In the genomic region with DNA sequence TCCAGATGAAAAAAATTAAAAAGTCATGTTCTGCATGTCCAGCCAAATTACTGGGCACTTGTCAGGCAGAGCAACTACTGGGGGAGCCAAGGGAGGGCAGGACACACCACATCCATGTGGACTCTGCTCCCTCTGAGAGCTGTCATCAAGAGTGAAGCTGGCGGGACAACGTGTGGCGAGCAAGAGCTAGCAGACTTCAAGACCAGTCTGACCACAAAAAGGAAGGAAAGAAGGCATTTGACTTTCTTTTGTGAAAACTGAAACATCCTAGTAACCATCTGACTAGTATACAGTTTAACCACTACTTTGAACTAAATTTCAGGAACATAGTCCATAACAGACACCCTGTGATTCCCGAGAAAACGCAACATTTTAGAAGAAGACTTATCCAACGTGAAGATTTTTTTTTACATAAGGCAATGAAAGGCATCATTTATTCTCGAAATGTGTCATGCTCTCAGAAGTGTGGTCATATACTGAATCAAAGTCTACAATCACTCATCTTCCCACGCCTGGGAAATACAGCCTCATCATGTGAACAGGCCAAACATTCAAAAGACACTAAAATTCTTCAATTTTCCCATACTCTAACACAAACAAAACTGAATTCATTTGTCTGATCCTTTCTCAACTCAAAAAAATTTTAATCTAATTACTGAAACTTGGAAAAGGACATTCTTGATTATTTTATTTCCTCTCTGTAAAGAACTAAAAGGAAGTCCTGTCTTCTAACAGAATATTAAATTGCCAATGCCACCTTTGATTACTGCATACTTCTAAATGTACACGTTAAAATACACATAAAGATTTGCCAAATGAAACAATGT, we compare ENCODE assay signal across 8 cellular contexts. TPM values are rescaled to one million over a fixed set of nuclear protein-coding genes. Genes with fewer than 3 reads are reported as not detected.
A peak's percentile ranks its signal among the peaks of the same experiment; 100 is the strongest.
DNase-seq lines count a peak whose midpoint lies in the region; ATAC-seq, FAIRE-seq and TF ChIP-seq lines count a peak whose summit lies in the region.

No MANE protein-coding gene starts in this region.

- peak in 1 of 7 experiments; percentile 25 for DNase-seq in CD8-positive, alpha-beta T cell
- peak; percentile 31 for DNase-seq in activated T-cell treated with anti-CD3 and anti-CD28 coated beads, Interleukin-2, amount 50 U/mL, for 4 hours
- DNase-seq in HepG2 (ENCODE audit: low spot score) = peak; percentile 36
- DNase-seq in effector CD8-positive, alpha-beta T cell (lab: John Stamatoyannopoulos, UW) = no peak
- DNase-seq in NCI-H2081 (lab: John Stamatoyannopoulos, UW) = no peak
- no peak for DNase-seq in retina

- H3K4me1 Mint-ChIP-seq in CD8-positive, alpha-beta T cell (ENCODE audit: low read depth) = peaks cover 38% of the 10 kb centered on the region
- peaks cover 50% of the 10 kb centered on the region for H3K4me1 Mint-ChIP-seq in activated T-cell treated with anti-CD3 and anti-CD28 coated beads, Interleukin-2, amount 50 U/mL, for 4 hours (ENCODE audit: low read depth)

- H3K4me3 ChIP-seq in CD8-positive, alpha-beta T cell (ENCODE audit: low read depth, low read length) = no peak overlapping the region
- no peak overlapping the region for H3K4me3 ChIP-seq in HepG2 (replicated peaks in 1 of 3; ENCODE audit: insufficient read depth in 1 of 3, low read depth in 2 of 3, low read length in 3 of 3)

- H2AFZ ChIP-seq in HepG2 (ENCODE audit: low read length) = no peak overlapping the region

- 46% methylated on average over 9 of the region's 9 CpGs for WGBS in HepG2 (ENCODE audit: low lambda C conversion rate)

- no peak for TF ChIP-seq RAD21 in HepG2 (CRISPR knock-in tag; IDR thresholded peaks at IDR 0.05)

- no TSS peak for BruUV-seq in HepG2 (replicated peaks; lab: Mats Ljungman, UMichigan)

- H3K36me3 Mint-ChIP-seq in CD8-positive, alpha-beta T cell = no peaks in the 10 kb centered on the region
- no peaks in the 10 kb centered on the region for H3K36me3 Mint-ChIP-seq in activated T-cell treated with anti-CD3 and anti-CD28 coated beads, Interleukin-2, amount 50 U/mL, for 4 hours (ENCODE audit: insufficient read depth)

- FAIRE-seq in HepG2 (lab: Jason Lieb, UNC) = peak; percentile 18

- H3K4me2 ChIP-seq in HepG2 (ENCODE audit: low read depth, low read length) = no peak overlapping the region

- ATAC-seq in CD8-positive, alpha-beta T cell = no peak
- ATAC-seq in GM19372 (IDR thresholded peaks at IDR 0.05; ENCODE audit: low read depth, unreplicated experiment) = peak; percentile 68
- ATAC-seq in HG03439 (IDR thresholded peaks at IDR 0.05; ENCODE audit: unreplicated experiment) = peak; percentile 82
- peak; percentile 94 to 96 for ATAC-seq in activated T-cell treated with anti-CD3 and anti-CD28 coated beads, Interleukin-2, amount 50 U/mL, for 4 hours
- ATAC-seq in HepG2 = peak; percentile 88

- CTCF ChIA-PET in CD8-positive, alpha-beta T cell (lab: Charles Lee) = no interaction called here
- CTCF ChIA-PET in HepG2 (lab: Yijun Ruan, JAX; ENCODE audit: low intra/inter-chr PET ratio, low total read pairs) = no interaction called here

- no peaks in the 10 kb centered on the region for H3K9me3 ChIP-seq in CD8-positive, alpha-beta T cell (ENCODE audit: low read length)
- H3K9me3 ChIP-seq in HepG2 (ENCODE audit: low read length) = no peaks in the 10 kb centered on the region

- H3K27me3 ChIP-seq in CD8-positive, alpha-beta T cell (ENCODE audit: insufficient read depth, low read length) = no peaks in the 10 kb centered on the region
- H3K27me3 ChIP-seq in HepG2 (ENCODE audit: control insufficient read depth in 1 of 2, insufficient read depth in 2 of 2, low read length in 2 of 2) = peaks cover 0 to 8% of the 10 kb centered on the region in 2 experiments; a peak in 1 of 5 replicates

- intact Hi-C loops in CD8-positive, alpha-beta T cell (cut with DNase I, micrococcal nuclease) = no loop called here
- intact Hi-C loops in HepG2 (cut with micrococcal nuclease; ENCODE audit: unreplicated experiment) = no loop called here

- no peak overlapping the region for H3K27ac ChIP-seq in CD8-positive, alpha-beta T cell (ENCODE audit: low read depth, low read length)
- no peak overlapping the region for H3K27ac ChIP-seq in HepG2 (ENCODE audit: extremely low read length, insufficient read depth, low read length)

- no peaks in the 10 kb centered on the region for H3K9me3 Mint-ChIP-seq in CD8-positive, alpha-beta T cell
- H3K9me3 Mint-ChIP-seq in activated T-cell treated with anti-CD3 and anti-CD28 coated beads, Interleukin-2, amount 50 U/mL, for 4 hours = no peaks in the 10 kb centered on the region

- POLR2A ChIA-PET in CD8-positive, alpha-beta T cell (lab: Charles Lee) = interaction anchor here (1.5 kb wide), 1 partner anchor 9 kb away, joined by 3 read pairs; no protein-coding TSS in a partner anchor
- POLR2A ChIA-PET in HepG2 (lab: Yijun Ruan, JAX) = no interaction called here

- TF ChIP-seq POLR2A in HepG2 (IDR thresholded peaks at IDR 0.05; ENCODE audit: insufficient read depth in 1 of 2, low read depth in 2 of 2, low read length in 2 of 2) = no peak

- no peak for TF ChIP-seq EP300 in HepG2 (IDR thresholded peaks at IDR 0.05; ENCODE audit: low read depth in 2 of 2, low read length in 2 of 2)
- TF ChIP-seq EP300 in HepG2 (CRISPR knock-in tag; IDR thresholded peaks at IDR 0.05; ENCODE audit: borderline replicate concordance) = no peak

- H3K4me3 Mint-ChIP-seq in CD8-positive, alpha-beta T cell = no peak overlapping the region
- peak overlapping the region; percentile 14 for H3K4me3 Mint-ChIP-seq in activated T-cell treated with anti-CD3 and anti-CD28 coated beads, Interleukin-2, amount 50 U/mL, for 4 hours

- no peaks in the 10 kb centered on the region for H3K27me3 Mint-ChIP-seq in CD8-positive, alpha-beta T cell (ENCODE audit: low read depth)
- no peaks in the 10 kb centered on the region for H3K27me3 Mint-ChIP-seq in activated T-cell treated with anti-CD3 and anti-CD28 coated beads, Interleukin-2, amount 50 U/mL, for 4 hours (ENCODE audit: low read depth)

- no peaks in the 10 kb centered on the region for H3K4me1 ChIP-seq in CD8-positive, alpha-beta T cell (ENCODE audit: insufficient read depth, low read length)
- H3K4me1 ChIP-seq in HepG2 (ENCODE audit: insufficient read depth, low read length) = peaks cover 46% of the 10 kb centered on the region

- no peaks in the 10 kb centered on the region for H3K79me2 ChIP-seq in HepG2 (ENCODE audit: insufficient read depth, low read length)

- peak overlapping the region; percentile 13 for H3K27ac Mint-ChIP-seq in CD8-positive, alpha-beta T cell

- TF ChIP-seq CTCF in CD8-positive, alpha-beta T cell (IDR thresholded peaks at IDR 0.05) = no peak
- TF ChIP-seq CTCF in HepG2 (CRISPR knock-in tag; IDR thresholded peaks at IDR 0.05) = no peak; the same call in 1 of the 2 replicates

- no peak overlapping the region for H3K9ac ChIP-seq in HepG2 (ENCODE audit: insufficient read depth, low read depth, low read length)

- no peaks in the 10 kb centered on the region for H3K36me3 ChIP-seq in CD8-positive, alpha-beta T cell (ENCODE audit: insufficient read depth, low read length)
- no peaks in the 10 kb centered on the region for H3K36me3 ChIP-seq in HepG2 (replicated peaks in 1 of 2; ENCODE audit: control insufficient read depth in 1 of 2, insufficient read depth in 2 of 2, low read length in 2 of 2)

- peaks cover 5% of the 10 kb centered on the region; the same call in 1 of the 2 replicates for H4K20me1 ChIP-seq in HepG2 (ENCODE audit: insufficient read depth, low read length)

- in situ Hi-C loops in HepG2 (cut with HindIII; ENCODE audit: extremely low pct_ligation_motif_present, low pct_unique_long_range_greater_than_20kb) = no loop called here

TF ChIP-seq in HepG2, 621 proteins besides CTCF, POLR2A, EP300 and RAD21 (continues in another document):
- TF ChIP-seq ZNF354B (CRISPR knock-in tag; IDR thresholded peaks at IDR 0.05) = no peak
- TF ChIP-seq, protein P1, sequence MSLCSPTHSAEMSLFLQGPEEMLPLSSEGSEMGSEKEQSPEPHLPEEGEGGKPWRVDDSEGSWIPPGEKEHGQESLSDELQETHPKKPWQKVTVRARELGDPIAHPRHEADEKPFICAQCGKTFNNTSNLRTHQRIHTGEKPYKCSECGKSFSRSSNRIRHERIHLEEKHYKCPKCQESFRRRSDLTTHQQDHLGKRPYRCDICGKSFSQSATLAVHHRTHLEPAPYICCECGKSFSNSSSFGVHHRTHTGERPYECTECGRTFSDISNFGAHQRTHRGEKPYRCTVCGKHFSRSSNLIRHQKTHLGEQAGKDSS (CRISPR knock-in tag; IDR thresholded peaks at IDR 0.05; ENCODE audit: borderline replicate concordance, low read depth) = no peak
- TF ChIP-seq KMT2B (CRISPR knock-in tag; IDR thresholded peaks at IDR 0.05) = no peak

RNA-seq across cellular contexts. Expression of a gene that starts 15.5 kb away (rescaled TPM):
- 10 to 100 TPM; 12.1 to 14.9 TPM for total RNA-seq in CD8-positive, alpha-beta T cell
- total RNA-seq in activated T-cell treated with anti-CD3 and anti-CD28 coated beads, Interleukin-2, amount 50 U/mL, for 4 hours = 1 to 10 TPM; 3.6 to 9.9 (median 4.6) TPM
- total RNA-seq in HepG2 (2016; rRNA removed; fragmentation: Illumina TruSeq; extraction: Trizol) = 2.8 and 3.8 TPM in 2 replicates
- total RNA-seq in HepG2 (2016; cell fraction: cytosol; rRNA removed; fragmentation: Illumina TruSeq; extraction: Trizol; ENCODE audit: low read depth) = 1.0 and 1.1 TPM in 2 replicates
- total RNA-seq in HepG2 (2016; cell fraction: insoluble cytoplasmic fraction; rRNA removed; fragmentation: Illumina TruSeq; extraction: Trizol) = 2.4 and 2.8 TPM in 2 replicates
- total RNA-seq in HepG2 (2016; cell fraction: membrane; rRNA removed; fragmentation: Illumina TruSeq; extraction: Trizol) = 1.7 and 2.4 TPM in 2 replicates
- total RNA-seq in HepG2 (2016; cell fraction: nucleus; rRNA removed; fragmentation: Illumina TruSeq; extraction: Trizol) = 3.0 and 3.4 TPM in 2 replicates
- polyA plus RNA-seq in HepG2 (2011; rRNA removed) = 3.1 and 4.6 TPM in 2 replicates
- polyA plus RNA-seq in HepG2 (2011; cell fraction: cytosol; rRNA removed) = 2.6 and 4.2 TPM in 2 replicates
- 8.7 and 13.2 TPM in 2 replicates for polyA plus RNA-seq in HepG2 (2011; cell fraction: nucleus; rRNA removed)
- 1.8 and 2.2 TPM in 2 replicates for polyA plus RNA-seq in HepG2 (2012)
- 0.34 and 0.46 TPM in 2 replicates for polyA plus RNA-seq in HepG2 (2016; cell fraction: cytosol; fragmentation: Illumina TruSeq; extraction: Trizol; ENCODE audit: low read depth)
- 2.3 and 2.5 TPM in 2 replicates for polyA plus RNA-seq in HepG2 (2016; cell fraction: insoluble cytoplasmic fraction; fragmentation: Illumina TruSeq; extraction: Trizol; ENCODE audit: low read depth)
- polyA plus RNA-seq in HepG2 (2016; cell fraction: membrane; fragmentation: Illumina TruSeq; extraction: Trizol; ENCODE audit: low read depth) = 1.4 and 1.8 TPM in 2 replicates
- polyA plus RNA-seq in HepG2 (2016; cell fraction: nucleus; fragmentation: Illumina TruSeq; extraction: Trizol; ENCODE audit: insufficient read depth, low read depth) = 5.6 and 6.5 TPM in 2 replicates
- polyA minus RNA-seq in HepG2 (2011; rRNA and poly(A)+ RNA removed; ENCODE audit: low replicate concordance) = 5.8 and 17.9 TPM in 2 replicates
- polyA minus RNA-seq in HepG2 (2011; cell fraction: cytosol; rRNA and poly(A)+ RNA removed) = 1.9 and 2.3 TPM in 2 replicates
- 2.4 and 3.0 TPM in 2 replicates for polyA minus RNA-seq in HepG2 (2011; cell fraction: nucleus; rRNA and poly(A)+ RNA removed)

Comparison
In these comparisons a context has a peak if more than half of its experiments do, and no peak if none do; other contexts are left out.
1. DNase-seq: peak in activated T-cell treated with anti-CD3 and anti-CD28 coated beads, Interleukin-2, amount 50 U/mL, for 4 hours (single experiment) and HepG2 (single experiment); none in effector CD8-positive, alpha-beta T cell (single experiment), NCI-H2081 (0 of 2) and retina (single experiment).